ENCODE assay signal across 10 cellular contexts in the genomic region with DNA sequence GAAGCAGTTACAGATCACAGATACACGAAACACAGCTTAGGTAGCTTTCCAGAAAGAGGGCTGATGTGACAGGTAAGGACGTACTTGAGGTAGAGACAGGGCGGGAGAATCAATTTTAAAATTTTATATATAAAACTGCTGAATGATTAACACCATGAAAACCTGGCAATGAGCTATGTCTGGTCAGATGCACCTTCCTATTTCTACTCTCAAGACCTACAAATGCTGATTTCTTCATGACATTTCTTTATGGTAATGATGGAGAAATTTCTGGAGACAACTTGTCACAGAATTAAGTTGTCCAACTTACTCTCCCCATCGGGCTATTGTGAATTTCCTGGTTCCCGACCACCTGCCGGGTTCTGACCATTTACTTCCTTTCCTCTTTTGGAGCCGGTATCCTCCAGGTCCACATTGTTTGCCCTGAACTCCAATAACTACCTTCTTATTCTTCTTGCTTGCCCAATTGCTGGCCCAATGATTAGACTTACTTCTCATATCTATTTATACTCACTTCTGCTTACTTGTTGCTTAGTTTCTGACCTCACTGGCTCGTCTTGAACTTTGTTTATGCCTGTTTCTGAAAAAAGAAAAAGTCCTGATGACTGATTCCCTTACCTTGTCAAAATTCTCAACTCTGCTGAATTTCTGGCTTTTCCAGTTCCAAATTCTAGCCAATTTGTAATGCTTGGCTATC. TPM values are rescaled to one million over a fixed set of nuclear protein-coding genes. Genes with fewer than 3 reads are reported as not detected.
DNase-seq lines count a peak whose midpoint lies in the region; ATAC-seq and TF ChIP-seq lines count a peak whose summit lies in the region.
"Had no signal": no experiment of that assay in that cellular context is flagged by ENCODE, and none has a peak within 500 bp of the region (broad histone marks: within the 10 kb centered on the region; RNA-seq: fewer than 3 reads in every experiment).

No MANE protein-coding gene starts in this region.

- ATAC-seq in GM19328 (IDR thresholded peaks at IDR 0.05; ENCODE audit: unreplicated experiment) (peak; percentile 98), HG02884 (IDR thresholded peaks at IDR 0.05; ENCODE audit: unreplicated experiment) (peak; percentile 96), upper lobe of right lung (peak; percentile 66), left lobe of liver (no peak)

- no peaks in the 10 kb centered on the region for H3K4me1 ChIP-seq in upper lobe of right lung

- DNase-seq in NB4 (ENCODE audit: low read depth): peak; percentile 56
- no peak for DNase-seq in upper lobe of right lung
- no peak for DNase-seq in left lobe of liver (ENCODE audit: low spot score)
- no peak for DNase-seq in cerebellar cortex (ENCODE audit: low spot score)
- no peak for DNase-seq in AG08396 (ENCODE audit: low spot score)
- DNase-seq: MG63; stimulated activated CD4-positive, alpha-beta T cell treated with anti-CD3 and anti-CD28 coated beads, Interleukin-4, amount 100 ng/mL, for 4 hours; T-helper 2 cell had no signal

- H3K36me3 ChIP-seq in upper lobe of right lung: no peaks in the 10 kb centered on the region
- H3K36me3 ChIP-seq: MG63 had no signal

- intact Hi-C loops in upper lobe of right lung (cut with DNase I): no loop called here

- H3K9me3 ChIP-seq in upper lobe of right lung: no peaks in the 10 kb centered on the region
- H3K9me3 ChIP-seq: MG63 had no signal

- TF ChIP-seq CTCF in NB4 (IDR thresholded peaks at IDR 0.05; ENCODE audit: low read depth, low read length): no peak
- no peak for TF ChIP-seq CTCF in upper lobe of right lung (IDR thresholded peaks at IDR 0.05)

- H3K27ac ChIP-seq in upper lobe of right lung: no peak overlapping the region

- no peak for TF ChIP-seq POLR2A in NB4 (IDR thresholded peaks at IDR 0.05; ENCODE audit: extremely low read depth, insufficient read length)

- H3K4me3 ChIP-seq in NB4 (ENCODE audit: low read depth, low read length): no peak overlapping the region
- no peak overlapping the region for H3K4me3 ChIP-seq in upper lobe of right lung
- H3K4me3 ChIP-seq: MG63 had no signal

- H3K27me3 ChIP-seq in upper lobe of right lung: no peaks in the 10 kb centered on the region
- H3K27me3 ChIP-seq: MG63 had no signal

RNA-seq across cellular contexts. Expression of a gene that starts 12.8 kb away (rescaled TPM):
- 46.6 TPM for total RNA-seq in upper lobe of right lung
- total RNA-seq in left lobe of liver: 12.3 TPM
